In genomic region chrX:71663238-71663637, GRCh38 we compare ENCODE assay signal across 15 cellular contexts. TPM values are rescaled to one million over a fixed set of nuclear protein-coding genes. Genes with fewer than 3 reads are reported as not detected.
DNase-seq lines count a peak whose midpoint lies in the region; ATAC-seq and TF ChIP-seq lines count a peak whose summit lies in the region.
"Not testable (repeated sequence)": the region's sequence is repeated elsewhere in the genome, so short reads cannot be mapped to it uniquely, and the experiment has no call there.
"Had no signal": no experiment of that assay in that cellular context is flagged by ENCODE, and none has a peak within 500 bp of the region (broad histone marks: within the 10 kb centered on the region; RNA-seq: fewer than 3 reads in every experiment).

No MANE protein-coding gene starts in this region.

- H3K36me3 Mint-ChIP-seq in CD4-positive, alpha-beta T cell (ENCODE audit: low read depth); activated naive CD4-positive, alpha-beta T cell treated with anti-CD3 and anti-CD28 coated beads, Interleukin-2, amount 50 U/mL, for 72 hours: not testable (repeated sequence)

- not testable (repeated sequence) for H3K4me3 ChIP-seq in epithelial cell of esophagus (ENCODE audit: low read length)

- not testable (repeated sequence) for H3K9me3 Mint-ChIP-seq in CD4-positive, alpha-beta T cell; activated naive CD4-positive, alpha-beta T cell treated with anti-CD3 and anti-CD28 coated beads, Interleukin-2, amount 50 U/mL, for 72 hours

- ATAC-seq in CD4-positive, alpha-beta T cell (ENCODE audit: poor library complexity), result peak; percentile 39
- peak; percentile 64 to 77 for ATAC-seq in activated naive CD4-positive, alpha-beta T cell treated with anti-CD3 and anti-CD28 coated beads, Interleukin-2, amount 50 U/mL, for 72 hours

- CTCF ChIA-PET in CD4-positive, alpha-beta T cell (lab: Charles Lee), result not testable (repeated sequence)

- H3K27me3 Mint-ChIP-seq in CD4-positive, alpha-beta T cell, result not testable (repeated sequence)

- H3K27me3 ChIP-seq in CD4-positive, alpha-beta T cell (ENCODE audit: control insufficient read depth, insufficient read depth, low read length), result not testable (repeated sequence)

- H3K9me3 ChIP-seq in CD4-positive, alpha-beta T cell (ENCODE audit: control insufficient read depth, low read length), result not testable (repeated sequence)

- not testable (repeated sequence) for H3K4me3 Mint-ChIP-seq in CD4-positive, alpha-beta T cell

- DNase-seq in CD4-positive, alpha-beta T cell, result peak in 6 of 10 experiments; percentile 17 to 41 (median 26)
- DNase-seq in SW480 (ENCODE audit: low spot score) (peak; percentile 33), epithelial cell of esophagus (ENCODE audit: low read depth) (peak; percentile 72)
- peak; percentile 34 for DNase-seq in activated CD4-positive, alpha-beta T cell treated with anti-CD3 and anti-CD28 coated beads, Interleukin-2, amount 50 U/mL, for 1 hour
- DNase-seq in activated T-cell treated with anti-CD3 and anti-CD28 coated beads, Interleukin-2, amount 50 U/mL, for 1 hour, result peak; percentile 50
- peak; percentile 38 to 71 for DNase-seq in activated naive CD4-positive, alpha-beta T cell treated with anti-CD3 and anti-CD28 coated beads, Interleukin-2, amount 50 U/mL, for 72 hours (ENCODE audit: low spot score in 2 of 2)
- DNase-seq in stimulated activated CD4-positive, alpha-beta T cell treated with anti-CD3 and anti-CD28 coated beads, Interleukin-2, amount 100 ng/mL, for 4 hours (ENCODE audit: low read depth), result peak; percentile 55
- DNase-seq in stimulated activated CD8-positive, alpha-beta memory T cell treated with anti-CD3 and anti-CD28 coated beads, Interleukin-7, amount 100 ng/mL, for 4 hours (ENCODE audit: low read depth in 2 of 2), result peak; percentile 52 to 53

- POLR2A ChIA-PET in CD4-positive, alpha-beta T cell (lab: Charles Lee), result not testable (repeated sequence)

- intact Hi-C loops in CD4-positive, alpha-beta T cell (cut with DNase I, micrococcal nuclease), result not testable (repeated sequence)

- H3K4me1 Mint-ChIP-seq in CD4-positive, alpha-beta T cell (ENCODE audit: low read depth), result peaks cover 16% of the 10 kb centered on the region

- not testable (repeated sequence) for H3K27ac ChIP-seq in CD4-positive, alpha-beta T cell (ENCODE audit: low read depth, low read length)

- not testable (repeated sequence) for TF ChIP-seq CTCF in CD4-positive, alpha-beta T cell (IDR thresholded peaks at IDR 0.05); epithelial cell of esophagus (IDR thresholded peaks at IDR 0.05; ENCODE audit: insufficient read depth, low read depth, low read length, missing control alignments)

- peak overlapping the region; percentile 71 for H3K27ac Mint-ChIP-seq in CD4-positive, alpha-beta T cell
- not testable (repeated sequence) for H3K27ac Mint-ChIP-seq in activated naive CD4-positive, alpha-beta T cell treated with anti-CD3 and anti-CD28 coated beads, Interleukin-2, amount 50 U/mL, for 72 hours

RNA-seq across cellular contexts. Expression of gene CXCR3, which starts 44.9 kb away (rescaled TPM):
- 10 to 100 TPM; 19.5 to 22.0 TPM for total RNA-seq in CD4-positive, alpha-beta T cell
- total RNA-seq in activated naive CD4-positive, alpha-beta T cell treated with anti-CD3 and anti-CD28 coated beads, Interleukin-2, amount 50 U/mL, for 72 hours, result 10 to 100 TPM in 1 of 2 donors, 1 to 10 TPM in 1; 6.8 to 43.0 TPM
- total RNA-seq: endothelial cell of umbilical vein, fibroblast of villous mesenchyme, GM23338, hepatocyte, lung microvascular endothelial cell had no signal

RNA-seq across cellular contexts. Expression of gene CXorf49, which starts 54.8 kb away (rescaled TPM):
- total RNA-seq in CD4-positive, alpha-beta T cell, result not detected
- not detected for total RNA-seq in activated naive CD4-positive, alpha-beta T cell treated with anti-CD3 and anti-CD28 coated beads, Interleukin-2, amount 50 U/mL, for 72 hours
- total RNA-seq: B cell, endothelial cell of umbilical vein, fibroblast of villous mesenchyme, GM23338, hepatocyte, lung microvascular endothelial cell, ovary had no signal
